In the genomic region with DNA sequence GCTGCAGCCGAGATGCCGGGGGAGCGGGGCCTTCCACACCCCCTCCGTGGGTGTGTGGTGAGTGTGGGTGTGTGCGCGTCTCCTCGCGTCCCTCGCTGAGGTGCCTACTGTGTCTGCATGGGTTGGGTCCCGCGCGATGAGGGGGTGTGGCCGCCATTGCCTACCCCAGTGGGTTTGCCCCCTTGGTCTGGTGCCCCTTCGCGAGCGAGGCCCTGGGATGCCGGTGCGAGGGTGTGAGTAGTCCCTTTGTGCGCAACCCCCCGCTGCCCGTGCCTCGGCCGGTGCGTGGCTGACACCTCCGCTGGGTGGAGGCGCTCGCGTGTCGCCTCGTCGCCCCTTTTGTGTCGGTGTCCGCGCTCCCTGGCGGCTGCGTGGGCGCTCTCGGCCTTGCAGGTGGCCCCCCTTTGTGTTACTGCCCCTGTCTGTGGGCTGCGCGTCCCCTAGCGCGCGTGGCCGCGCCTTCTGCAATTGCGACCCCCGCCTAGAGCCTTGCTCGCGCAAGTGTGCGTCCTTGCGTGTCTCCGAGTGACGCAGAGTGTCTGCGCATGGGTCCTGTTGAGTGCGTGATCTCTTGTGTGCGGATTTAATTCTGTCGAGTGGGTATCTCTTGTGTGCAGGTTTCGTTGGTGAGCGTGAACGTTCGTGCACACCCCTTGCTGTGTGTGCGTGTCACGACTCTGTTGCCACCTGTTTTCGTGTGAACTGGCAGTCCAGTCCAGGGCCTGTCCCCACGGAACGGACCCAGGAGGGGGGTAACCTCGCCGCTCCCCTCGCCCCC, we compare ENCODE assay signal across 8 cellular contexts. TPM values are rescaled to one million over a fixed set of nuclear protein-coding genes. Genes with fewer than 3 reads are reported as not detected.
DNase-seq lines count a peak whose midpoint lies in the region; ATAC-seq and TF ChIP-seq lines count a peak whose summit lies in the region.

No MANE protein-coding gene starts in this region.

- peak overlapping the region; percentile 86 for H3K27ac ChIP-seq in muscle layer of colon (ENCODE audit: low read depth, low read length)

- no peaks in the 10 kb centered on the region for H3K36me3 ChIP-seq in muscle layer of colon (ENCODE audit: insufficient read depth, low read length)

- ATAC-seq in HG02840 (IDR thresholded peaks at IDR 0.05; ENCODE audit: low FRiP score, unreplicated experiment): peak; percentile 29
- ATAC-seq in stimulated activated effector memory CD8-positive, alpha-beta T cell treated with anti-CD3 and anti-CD28 coated beads, Interleukin-12 subunit alpha, Interleukin-12 subunit beta, amount 100 ng/mL, for 72 hours: peak; percentile 63

- H3K9me3 ChIP-seq in muscle layer of colon (ENCODE audit: low read length): no peaks in the 10 kb centered on the region

- peak overlapping the region; percentile 95 for H3K4me3 Mint-ChIP-seq in stimulated activated effector memory CD8-positive, alpha-beta T cell treated with anti-CD3 and anti-CD28 coated beads, Interleukin-12 subunit alpha, Interleukin-12 subunit beta, amount 100 ng/mL, for 72 hours

- H3K27me3 ChIP-seq in muscle layer of colon (ENCODE audit: control insufficient read depth in 1 of 2, insufficient read depth in 2 of 2, low read length in 2 of 2): no peaks in the 10 kb centered on the region

- peak overlapping the region; percentile 95 for H3K27ac Mint-ChIP-seq in stimulated activated effector memory CD8-positive, alpha-beta T cell treated with anti-CD3 and anti-CD28 coated beads, Interleukin-12 subunit alpha, Interleukin-12 subunit beta, amount 100 ng/mL, for 72 hours

- TF ChIP-seq CTCF in epithelial cell of proximal tubule (conservative IDR thresholded peaks at IDR 0.05; ENCODE audit: low read depth, low read length): no peak

- DNase-seq in NCI-H2029 (lab: John Stamatoyannopoulos, UW) (peak; percentile 40), NCI-H2029 treated with DMSO at 0.1 percent for 48 hours (lab: John Stamatoyannopoulos, UW) (no peak), NCI-H2227 (lab: John Stamatoyannopoulos, UW; ENCODE audit: unreplicated experiment) (peak; percentile 70), epithelial cell of proximal tubule (ENCODE audit: low read depth) (no peak)
- DNase-seq in activated CD8-positive, alpha-beta memory T cell treated with anti-CD3 and anti-CD28 coated beads, Interleukin-2, amount 50 U/mL, for 1 hour (ENCODE audit: extremely low read depth): peak; percentile 43
- DNase-seq in stimulated activated effector memory CD8-positive, alpha-beta T cell treated with anti-CD3 and anti-CD28 coated beads, Interleukin-12 subunit alpha, Interleukin-12 subunit beta, amount 100 ng/mL, for 72 hours (ENCODE audit: low spot score in 2 of 2): peak; percentile 52 to 88

- H3K36me3 Mint-ChIP-seq in stimulated activated effector memory CD8-positive, alpha-beta T cell treated with anti-CD3 and anti-CD28 coated beads, Interleukin-12 subunit alpha, Interleukin-12 subunit beta, amount 100 ng/mL, for 72 hours: peaks cover 50% of the 10 kb centered on the region

- peaks cover 14% of the 10 kb centered on the region for H3K4me1 ChIP-seq in muscle layer of colon (ENCODE audit: insufficient read depth, low read length)

- H3K9me3 Mint-ChIP-seq in stimulated activated effector memory CD8-positive, alpha-beta T cell treated with anti-CD3 and anti-CD28 coated beads, Interleukin-12 subunit alpha, Interleukin-12 subunit beta, amount 100 ng/mL, for 72 hours: no peaks in the 10 kb centered on the region

- H3K4me3 ChIP-seq in epithelial cell of proximal tubule (ENCODE audit: low read depth, low read length): peak overlapping the region; percentile 90
- peak overlapping the region; percentile 79 to 88 for H3K4me3 ChIP-seq in muscle layer of colon (ENCODE audit: low read depth in 1 of 2, low read length in 2 of 2)

- H3K9ac ChIP-seq in muscle layer of colon (ENCODE audit: low read length): peak overlapping the region; percentile 76

- peaks cover 51% of the 10 kb centered on the region for H3K4me1 Mint-ChIP-seq in stimulated activated effector memory CD8-positive, alpha-beta T cell treated with anti-CD3 and anti-CD28 coated beads, Interleukin-12 subunit alpha, Interleukin-12 subunit beta, amount 100 ng/mL, for 72 hours

RNA-seq across cellular contexts. Expression of a gene that starts 0.6 kb away (rescaled TPM):
- 64.2 and 74.1 TPM in 2 replicates for total RNA-seq in epithelial cell of proximal tubule

RNA-seq across cellular contexts. Expression of a gene that starts 0.7 kb away (rescaled TPM):
- total RNA-seq in epithelial cell of proximal tubule: 7.7 and 13.5 TPM in 2 replicates

Comparison
In these comparisons a context has a peak if more than half of its experiments do, and no peak if none do; other contexts are left out.
1. DNase-seq: peak in NCI-H2029 (single experiment), NCI-H2227 (single experiment), activated CD8-positive, alpha-beta memory T cell treated with anti-CD3 and anti-CD28 coated beads, Interleukin-2, amount 50 U/mL, for 1 hour (single experiment) and stimulated activated effector memory CD8-positive, alpha-beta T cell treated with anti-CD3 and anti-CD28 coated beads, Interleukin-12 subunit alpha, Interleukin-12 subunit beta, amount 100 ng/mL, for 72 hours (2 of 2); none in NCI-H2029 treated with DMSO at 0.1 percent for 48 hours (single experiment) and epithelial cell of proximal tubule (single experiment).